Comparison of ENCODE assay signal across 1 cellular context in the genomic region with DNA sequence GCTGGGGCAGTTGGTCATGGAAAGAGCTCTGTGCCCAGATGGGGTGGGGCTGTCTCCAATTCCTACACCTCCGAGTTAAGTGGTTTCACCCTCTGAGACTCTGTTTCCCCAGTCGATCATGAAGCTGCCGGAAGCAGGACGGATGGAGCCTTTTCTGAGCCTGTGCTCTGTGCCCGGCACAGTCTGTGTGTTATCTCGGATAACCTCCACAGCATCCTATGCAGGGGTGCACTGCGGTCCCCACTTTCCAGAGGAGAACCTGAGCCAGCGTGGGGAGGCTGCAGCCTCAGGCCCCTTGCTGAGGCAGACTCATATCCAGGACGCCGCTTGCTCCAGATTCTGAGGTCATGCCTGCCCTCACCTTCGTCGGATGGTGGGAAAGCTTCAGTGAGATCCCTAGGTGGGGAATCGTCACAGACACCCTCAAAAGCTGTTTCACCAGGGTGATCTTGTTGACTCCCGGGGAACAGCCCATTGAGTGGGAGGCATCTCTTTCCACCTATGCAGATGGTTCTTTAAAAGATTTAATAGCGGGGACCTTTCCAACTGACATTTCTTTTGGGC.
TF ChIP-seq lines count a peak whose summit lies in the region.

No MANE protein-coding gene starts in this region.

TF ChIP-seq in HepG2, 621 proteins besides CTCF, POLR2A, EP300 and RAD21:
- no peak for TF ChIP-seq ZNF589 (CRISPR knock-in tag; conservative IDR thresholded peaks at IDR 0.05)
- no peak for TF ChIP-seq PPARG (CRISPR knock-in tag; conservative IDR thresholded peaks at IDR 0.05)
- TF ChIP-seq NFATC3 (CRISPR knock-in tag; IDR thresholded peaks at IDR 0.05), result no peak
- TF ChIP-seq, protein P1, sequence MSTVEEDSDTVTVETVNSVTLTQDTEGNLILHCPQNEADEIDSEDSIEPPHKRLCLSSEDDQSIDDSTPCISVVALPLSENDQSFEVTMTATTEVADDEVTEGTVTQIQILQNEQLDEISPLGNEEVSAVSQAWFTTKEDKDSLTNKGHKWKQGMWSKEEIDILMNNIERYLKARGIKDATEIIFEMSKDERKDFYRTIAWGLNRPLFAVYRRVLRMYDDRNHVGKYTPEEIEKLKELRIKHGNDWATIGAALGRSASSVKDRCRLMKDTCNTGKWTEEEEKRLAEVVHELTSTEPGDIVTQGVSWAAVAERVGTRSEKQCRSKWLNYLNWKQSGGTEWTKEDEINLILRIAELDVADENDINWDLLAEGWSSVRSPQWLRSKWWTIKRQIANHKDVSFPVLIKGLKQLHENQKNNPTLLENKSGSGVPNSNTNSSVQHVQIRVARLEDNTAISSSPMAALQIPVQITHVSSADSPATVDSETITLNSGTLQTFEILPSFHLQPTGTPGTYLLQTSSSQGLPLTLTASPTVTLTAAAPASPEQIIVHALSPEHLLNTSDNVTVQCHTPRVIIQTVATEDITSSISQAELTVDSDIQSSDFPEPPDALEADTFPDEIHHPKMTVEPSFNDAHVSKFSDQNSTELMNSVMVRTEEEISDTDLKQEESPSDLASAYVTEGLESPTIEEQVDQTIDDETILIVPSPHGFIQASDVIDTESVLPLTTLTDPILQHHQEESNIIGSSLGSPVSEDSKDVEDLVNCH (CRISPR knock-in tag; IDR thresholded peaks at IDR 0.05), result no peak
- TF ChIP-seq FOXA3 (CRISPR knock-in tag; IDR thresholded peaks at IDR 0.05), result no peak
- no peak for TF ChIP-seq TOPORS (CRISPR knock-in tag; IDR thresholded peaks at IDR 0.05)
- no peak for TF ChIP-seq ZNF333 (CRISPR knock-in tag; IDR thresholded peaks at IDR 0.05; ENCODE audit: borderline replicate concordance)
- TF ChIP-seq ZSCAN12 (CRISPR knock-in tag; IDR thresholded peaks at IDR 0.05), result no peak
- TF ChIP-seq MED1 (CRISPR knock-in tag; IDR thresholded peaks at IDR 0.05), result no peak
TF ChIP-seq in HepG2: peak in this region for 0.
